Comparison of ENCODE assay signal across 2 cellular contexts in genomic region chr20:25626779-25627178, GRCh38.
A peak's percentile ranks its signal among the peaks of the same experiment; 100 is the strongest.
TF ChIP-seq lines count a peak whose summit lies in the region.

No MANE protein-coding gene starts in this region.

TF ChIP-seq in HepG2, 621 proteins besides CTCF, POLR2A, EP300 and RAD21:
- TF ChIP-seq DPF2 (CRISPR knock-in tag; IDR thresholded peaks at IDR 0.05; ENCODE audit: borderline replicate concordance, low read depth), result no peak
- TF ChIP-seq EHMT2 (IDR thresholded peaks at IDR 0.05; ENCODE audit: borderline replicate concordance, low read depth, low read length), result no peak
- TF ChIP-seq, protein P1, sequence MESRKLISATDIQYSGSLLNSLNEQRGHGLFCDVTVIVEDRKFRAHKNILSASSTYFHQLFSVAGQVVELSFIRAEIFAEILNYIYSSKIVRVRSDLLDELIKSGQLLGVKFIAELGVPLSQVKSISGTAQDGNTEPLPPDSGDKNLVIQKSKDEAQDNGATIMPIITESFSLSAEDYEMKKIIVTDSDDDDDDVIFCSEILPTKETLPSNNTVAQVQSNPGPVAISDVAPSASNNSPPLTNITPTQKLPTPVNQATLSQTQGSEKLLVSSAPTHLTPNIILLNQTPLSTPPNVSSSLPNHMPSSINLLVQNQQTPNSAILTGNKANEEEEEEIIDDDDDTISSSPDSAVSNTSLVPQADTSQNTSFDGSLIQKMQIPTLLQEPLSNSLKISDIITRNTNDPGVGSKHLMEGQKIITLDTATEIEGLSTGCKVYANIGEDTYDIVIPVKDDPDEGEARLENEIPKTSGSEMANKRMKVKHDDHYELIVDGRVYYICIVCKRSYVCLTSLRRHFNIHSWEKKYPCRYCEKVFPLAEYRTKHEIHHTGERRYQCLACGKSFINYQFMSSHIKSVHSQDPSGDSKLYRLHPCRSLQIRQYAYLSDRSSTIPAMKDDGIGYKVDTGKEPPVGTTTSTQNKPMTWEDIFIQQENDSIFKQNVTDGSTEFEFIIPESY (CRISPR knock-in tag; IDR thresholded peaks at IDR 0.05), result peak; percentile 71
- TF ChIP-seq TBX3 (IDR thresholded peaks at IDR 0.05; ENCODE audit: borderline replicate concordance), result no peak
- TF ChIP-seq FOXO4 (CRISPR knock-in tag; conservative IDR thresholded peaks at IDR 0.05), result 0 out of 2 replicates have a peak, but pooled peaks have one; percentile 13

TF ChIP-seq in H1, 55 proteins besides CTCF, POLR2A, EP300 and RAD21:
- TF ChIP-seq CEBPB (IDR thresholded peaks at IDR 0.05; ENCODE audit: low read depth, low read length) (peak; percentile 32; the same call in 1 of the 2 replicates), SIRT6 (IDR thresholded peaks at IDR 0.05; ENCODE audit: low read length) (no peak)
TF ChIP-seq in H1: peak in this region for 1.
